In the genomic region with DNA sequence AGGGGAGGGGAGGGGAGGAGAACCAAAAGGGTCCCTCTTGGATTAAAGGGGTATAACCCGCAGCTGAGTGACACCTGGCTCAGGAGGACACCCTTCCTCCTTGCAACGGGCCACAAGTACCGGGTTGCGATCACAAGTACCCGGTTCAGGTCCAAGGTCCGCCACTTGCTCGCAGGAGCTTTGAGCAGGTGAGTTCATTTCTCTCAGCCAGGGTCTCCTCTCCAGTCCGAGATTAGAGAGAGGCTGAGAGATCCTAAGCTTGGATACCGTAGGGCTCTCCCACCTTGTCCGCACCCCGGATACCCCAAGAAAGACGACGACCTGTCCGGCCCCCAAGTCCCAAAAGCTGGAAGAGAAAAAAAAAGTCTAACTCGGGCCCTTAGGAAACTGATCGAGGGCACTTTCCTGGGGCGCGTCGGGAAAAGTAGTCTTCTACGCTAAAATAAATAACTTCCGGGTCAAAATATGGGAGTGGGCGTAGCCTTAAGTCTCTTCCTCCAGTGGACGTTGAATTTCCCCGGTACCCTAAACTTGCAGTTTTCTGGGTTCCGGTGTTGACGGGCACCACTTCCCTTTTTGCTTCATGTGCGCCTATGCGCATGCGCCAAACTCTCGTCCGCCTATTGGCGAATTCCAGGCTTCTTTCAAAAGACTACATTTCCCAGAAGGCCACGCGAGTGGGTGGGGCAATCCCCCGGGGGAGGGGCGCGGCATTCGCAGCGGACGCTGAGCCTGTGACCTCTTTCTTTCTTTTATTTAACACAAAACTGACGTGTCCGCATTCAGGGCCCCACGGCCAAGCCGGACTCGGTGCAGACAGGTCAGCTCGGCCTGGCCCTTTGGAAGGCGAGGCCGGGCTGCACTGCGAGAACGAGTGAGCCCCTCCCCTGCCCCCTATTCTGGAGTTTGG, we compare ENCODE assay signal across 8 cellular contexts. TPM values are rescaled to one million over a fixed set of nuclear protein-coding genes. Genes with fewer than 3 reads are reported as not detected.
DNase-seq lines count a peak whose midpoint lies in the region; ATAC-seq and TF ChIP-seq lines count a peak whose summit lies in the region.

No MANE protein-coding gene starts in this region.

- H3K36me3 ChIP-seq in left lung = no peaks in the 10 kb centered on the region

- H3K4me1 ChIP-seq in left lung = peaks cover 8 to 55% of the 10 kb centered on the region in 2 donors

- peak overlapping the region; percentile 84 to 92 for H3K27ac ChIP-seq in left lung

- no peaks in the 10 kb centered on the region for H3K27me3 ChIP-seq in left lung

- TF ChIP-seq CTCF in CD14-positive monocyte (IDR thresholded peaks at IDR 0.05) = no peak
- no peak for TF ChIP-seq CTCF in left lung (IDR thresholded peaks at IDR 0.05)

- H3K27me3 Mint-ChIP-seq in CD14-positive monocyte (ENCODE audit: low read depth in 3 of 3) = peaks cover 0 to 5% (median 2%) of the 10 kb centered on the region in 3 donors

- peak; percentile 83 for ATAC-seq in GM19395 (IDR thresholded peaks at IDR 0.05; ENCODE audit: unreplicated experiment)
- ATAC-seq in HG03558 (IDR thresholded peaks at IDR 0.05; ENCODE audit: extremely low read depth, unreplicated experiment) = peak; percentile 48
- ATAC-seq in left lung = peak; percentile 95

- peak overlapping the region; percentile 68 to 72 for H3K4me3 ChIP-seq in left lung

- H3K27ac Mint-ChIP-seq in CD14-positive monocyte = peak overlapping the region; percentile 91 to 98 (median 94)

- peak; percentile 99 for DNase-seq in CD14-positive monocyte (ENCODE audit: low spot score)
- peak; percentile 98 for DNase-seq in NCI-H748 (lab: John Stamatoyannopoulos, UW; ENCODE audit: unreplicated experiment)
- peak; percentile 98 to 100 for DNase-seq in activated CD4-positive, alpha-beta T cell treated with anti-CD3 and anti-CD28 coated beads, Interleukin-2, amount 50 U/mL, for 24 hours (ENCODE audit: low read depth in 1 of 2, low spot score in 1 of 2)
- DNase-seq in dermis blood vessel endothelial cell = peak; percentile 99
- peak; percentile 95 to 99 for DNase-seq in left lung
- peak; percentile 99 for DNase-seq in stimulated activated CD4-positive, alpha-beta T cell treated with anti-CD3 and anti-CD28 coated beads, Interleukin-2, amount 100 ng/mL, for 4 hours (ENCODE audit: low read depth)

- peaks cover 41% of the 10 kb centered on the region for H3K4me1 Mint-ChIP-seq in CD14-positive monocyte

- H3K9me3 Mint-ChIP-seq in CD14-positive monocyte = no peaks in the 10 kb centered on the region

- intact Hi-C loops in CD14-positive monocyte (cut with micrococcal nuclease) = loop anchor here (1.0 to 5.0 kb wide), 4 partner anchors 36 to 75 kb away; a partner anchor contains a TSS
- intact Hi-C loops in left lung (cut with DNase I) = no loop called here

- H3K4me3 Mint-ChIP-seq in CD14-positive monocyte = peak overlapping the region; percentile 88 to 95

- peaks cover 0 to 3% of the 10 kb centered on the region in 2 donors for H3K36me3 Mint-ChIP-seq in CD14-positive monocyte

- H3K9me3 ChIP-seq in left lung = no peaks in the 10 kb centered on the region

RNA-seq across cellular contexts. Expression of a gene that starts 4.4 kb away (rescaled TPM):
- polyA plus RNA-seq in CD14-positive monocyte = not detected
- total RNA-seq in dermis blood vessel endothelial cell = not detected in 2 replicates
- total RNA-seq in left lung = not detected

RNA-seq across cellular contexts. Expression of a gene that starts 8.6 kb away (rescaled TPM):
- under 1 TPM; 0.42 to 0.52 TPM for polyA plus RNA-seq in CD14-positive monocyte
- total RNA-seq in dermis blood vessel endothelial cell (under 0.01 and 0.19 TPM in 2 replicates), left lung (10 to 100 TPM in 1 of 2 donors, 1 to 10 TPM in 1; 6.3 to 10.8 TPM)

RNA-seq across cellular contexts. Expression of a gene that starts 9.4 kb away (rescaled TPM):
- polyA plus RNA-seq in CD14-positive monocyte = 1 to 10 TPM in 1 of 2 donors, under 1 TPM in 1; 0.78 to 1.4 TPM
- total RNA-seq in dermis blood vessel endothelial cell (22.3 and 25.2 TPM in 2 replicates), left lung (10 to 100 TPM; 40.4 to 56.9 TPM)

RNA-seq across cellular contexts. Expression of a gene that starts 19.3 kb away (rescaled TPM):
- not detected for polyA plus RNA-seq in CD14-positive monocyte
- total RNA-seq in dermis blood vessel endothelial cell = not detected in 2 replicates
- total RNA-seq in left lung = 1 to 10 TPM; 6.0 to 8.7 TPM

RNA-seq across cellular contexts. Expression of a gene that starts 36.4 kb away (rescaled TPM):
- 1 to 10 TPM; 2.0 to 3.8 TPM for polyA plus RNA-seq in CD14-positive monocyte
- total RNA-seq in dermis blood vessel endothelial cell = 42.7 and 92.6 TPM in 2 replicates
- 100 to 1,000 TPM in 1 of 2 donors, 10 to 100 TPM in 1; 81.5 to 118 TPM for total RNA-seq in left lung

Comparison
In these comparisons a context has a peak if more than half of its experiments do, and no peak if none do; other contexts are left out.
1. Peak in every context shown above with its lines: DNase-seq, ATAC-seq, H3K4me3 ChIP-seq and H3K27ac ChIP-seq.
2. intact Hi-C loops: an anchor here in CD14-positive monocyte (1.0 to 5.0 kb wide); none called in left lung.